In the genomic region with DNA sequence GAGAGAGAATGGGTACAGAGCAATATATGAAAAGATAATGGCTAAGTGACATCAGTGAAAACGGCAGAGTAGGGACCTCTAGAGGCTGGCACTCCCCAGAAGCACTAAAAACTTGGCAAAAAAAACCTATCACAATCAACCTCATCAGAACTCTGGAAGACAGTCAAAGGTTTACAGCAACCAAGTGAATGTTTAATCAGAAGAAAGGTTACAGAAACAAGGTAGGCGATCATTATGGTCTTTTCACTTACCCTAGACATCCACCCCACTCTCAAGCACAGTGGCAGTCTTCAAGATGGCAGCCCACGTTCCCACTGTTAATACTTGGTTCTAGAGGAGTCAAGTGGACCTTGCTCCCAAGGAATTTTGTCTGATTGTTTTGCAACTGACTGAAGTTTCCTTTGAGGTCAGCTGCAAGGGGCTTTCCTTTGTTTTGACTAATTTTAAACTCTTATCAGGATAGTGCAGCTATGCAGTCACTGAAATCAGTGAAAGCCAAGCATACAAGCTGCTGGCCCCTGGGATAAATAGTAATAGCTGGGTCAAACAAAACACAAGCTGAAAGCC, we compare ENCODE assay signal across 10 cellular contexts. TPM values are rescaled to one million over a fixed set of nuclear protein-coding genes. Genes with fewer than 3 reads are reported as not detected.
DNase-seq lines count a peak whose midpoint lies in the region; ATAC-seq and TF ChIP-seq lines count a peak whose summit lies in the region.
"Had no signal": no experiment of that assay in that cellular context is flagged by ENCODE, and none has a peak within 500 bp of the region (broad histone marks: within the 10 kb centered on the region; RNA-seq: fewer than 3 reads in every experiment).

No MANE protein-coding gene starts in this region.

- no peaks in the 10 kb centered on the region for H3K4me1 ChIP-seq in rectal smooth muscle tissue (ENCODE audit: control insufficient read depth, insufficient read depth, low read length)

- POLR2A ChIA-PET in activated CD8-positive, alpha-beta T cell treated with anti-CD3 and anti-CD28 coated beads for 36 hours (lab: Charles Lee), result no interaction called here

- CTCF ChIA-PET in activated CD8-positive, alpha-beta T cell treated with anti-CD3 and anti-CD28 coated beads for 36 hours (lab: Charles Lee), result interaction anchor here (0.7 to 1.8 kb wide), 2 partner anchors 10 to 138 kb away, joined by 3 to 4 read pairs; no protein-coding TSS in a partner anchor

- H3K4me1 Mint-ChIP-seq in activated T-cell treated with anti-CD3 and anti-CD28 coated beads, Interleukin-2, amount 50 U/mL, for 72 hours (ENCODE audit: low read depth), result peaks cover 66% of the 10 kb centered on the region
- peaks cover 57% of the 10 kb centered on the region for H3K4me1 Mint-ChIP-seq in activated CD8-positive, alpha-beta T cell treated with anti-CD3 and anti-CD28 coated beads for 36 hours (ENCODE audit: low read depth)

- peaks cover 2 to 9% of the 10 kb centered on the region in 2 donors for H3K36me3 Mint-ChIP-seq in activated T-cell treated with anti-CD3 and anti-CD28 coated beads, Interleukin-2, amount 50 U/mL, for 72 hours (ENCODE audit: insufficient read depth in 2 of 2)
- peaks cover 15% of the 10 kb centered on the region for H3K36me3 Mint-ChIP-seq in activated CD8-positive, alpha-beta T cell treated with anti-CD3 and anti-CD28 coated beads for 36 hours (ENCODE audit: low read depth)

- H3K36me3 ChIP-seq in rectal smooth muscle tissue (ENCODE audit: control insufficient read depth, insufficient read depth, low read length), result no peaks in the 10 kb centered on the region

- peak overlapping the region; percentile 27 for H3K4me3 ChIP-seq in rectal smooth muscle tissue (ENCODE audit: low read length)

- peak; percentile 31 to 35 for ATAC-seq in activated T-cell treated with anti-CD3 and anti-CD28 coated beads, Interleukin-2, amount 50 U/mL, for 72 hours (replicated peaks in 1 of 2)
- ATAC-seq in HG02678 (IDR thresholded peaks at IDR 0.05; ENCODE audit: unreplicated experiment) (peak; percentile 53), omental fat pad (ENCODE audit: low FRiP score) (no peak)
- no peak for ATAC-seq in activated CD8-positive, alpha-beta T cell treated with anti-CD3 and anti-CD28 coated beads for 36 hours

- H3K27ac ChIP-seq in rectal smooth muscle tissue (ENCODE audit: low read depth, low read length), result no peak overlapping the region

- DNase-seq in activated T-cell treated with anti-CD3 and anti-CD28 coated beads, Interleukin-2, amount 50 U/mL, for 72 hours, result no peak
- no peak for DNase-seq in activated T-cell treated with anti-CD3 and anti-CD28 coated beads, Interleukin-2, amount 50 U/mL, for 48 hours
- no peak for DNase-seq in activated CD8-positive, alpha-beta T cell treated with anti-CD3 and anti-CD28 coated beads for 36 hours
- DNase-seq in GF-D8 (lab: John Stamatoyannopoulos, UW) (no peak), omental fat pad (ENCODE audit: low spot score) (no peak), NCI-H82 treated with DMSO at 0.1 percent for 48 hours (lab: John Stamatoyannopoulos, UW; ENCODE audit: unreplicated experiment) (no peak)
- DNase-seq: naive thymus-derived CD8-positive, alpha-beta T cell had no signal

- no peak for TF ChIP-seq CTCF in activated CD8-positive, alpha-beta T cell treated with anti-CD3 and anti-CD28 coated beads for 36 hours (IDR thresholded peaks at IDR 0.05)
- no peak for TF ChIP-seq CTCF in omental fat pad (IDR thresholded peaks at IDR 0.05)

- intact Hi-C loops in activated CD8-positive, alpha-beta T cell treated with anti-CD3 and anti-CD28 coated beads for 36 hours (cut with micrococcal nuclease), result no loop called here

- H3K4me3 Mint-ChIP-seq in activated T-cell treated with anti-CD3 and anti-CD28 coated beads, Interleukin-2, amount 50 U/mL, for 72 hours, result peak overlapping the region; percentile 75 to 90
- H3K4me3 Mint-ChIP-seq in activated CD8-positive, alpha-beta T cell treated with anti-CD3 and anti-CD28 coated beads for 36 hours, result no peak overlapping the region

- no peaks in the 10 kb centered on the region for H3K9me3 Mint-ChIP-seq in activated T-cell treated with anti-CD3 and anti-CD28 coated beads, Interleukin-2, amount 50 U/mL, for 72 hours
- peaks cover 2% of the 10 kb centered on the region for H3K9me3 Mint-ChIP-seq in activated CD8-positive, alpha-beta T cell treated with anti-CD3 and anti-CD28 coated beads for 36 hours

- H3K27ac Mint-ChIP-seq in activated T-cell treated with anti-CD3 and anti-CD28 coated beads, Interleukin-2, amount 50 U/mL, for 72 hours, result peak overlapping the region; percentile 64
- H3K27ac Mint-ChIP-seq in activated CD8-positive, alpha-beta T cell treated with anti-CD3 and anti-CD28 coated beads for 36 hours, result peak overlapping the region; percentile 84

- no peaks in the 10 kb centered on the region for H3K27me3 Mint-ChIP-seq in activated T-cell treated with anti-CD3 and anti-CD28 coated beads, Interleukin-2, amount 50 U/mL, for 72 hours (ENCODE audit: low read depth)
- no peaks in the 10 kb centered on the region for H3K27me3 Mint-ChIP-seq in activated CD8-positive, alpha-beta T cell treated with anti-CD3 and anti-CD28 coated beads for 36 hours
- H3K27me3 Mint-ChIP-seq: IgD-negative memory B cell; naive thymus-derived CD8-positive, alpha-beta T cell had no signal

- no peak overlapping the region for H3K9ac ChIP-seq in rectal smooth muscle tissue (ENCODE audit: low read length)

- no peaks in the 10 kb centered on the region for H3K27me3 ChIP-seq in rectal smooth muscle tissue (ENCODE audit: control insufficient read depth, insufficient read depth, low read length)

RNA-seq across cellular contexts. Expression of gene KIFAP3, which starts 7.2 kb away (rescaled TPM):
- 10 to 100 TPM; 23.2 to 27.1 TPM for total RNA-seq in activated T-cell treated with anti-CD3 and anti-CD28 coated beads, Interleukin-2, amount 50 U/mL, for 72 hours
- 10 to 100 TPM; 14.0 to 14.7 TPM for total RNA-seq in activated CD8-positive, alpha-beta T cell treated with anti-CD3 and anti-CD28 coated beads for 36 hours
- total RNA-seq in omental fat pad, result 10 to 100 TPM; 20.5 to 34.0 (median 25.6) TPM

Comparison
In these comparisons a context has a peak if more than half of its experiments do, and no peak if none do; other contexts are left out.
1. ATAC-seq: peak in activated T-cell treated with anti-CD3 and anti-CD28 coated beads, Interleukin-2, amount 50 U/mL, for 72 hours (2 of 2) and HG02678 (single experiment); none in activated CD8-positive, alpha-beta T cell treated with anti-CD3 and anti-CD28 coated beads for 36 hours (single experiment) and omental fat pad (single experiment).